Comparison of ENCODE assay signal across 12 cellular contexts in genomic region chr5:1797855-1798254, GRCh38. TPM values are rescaled to one million over a fixed set of nuclear protein-coding genes. Genes with fewer than 3 reads are reported as not detected.
DNase-seq lines count a peak whose midpoint lies in the region; ATAC-seq and TF ChIP-seq lines count a peak whose summit lies in the region.
"Had no signal": no experiment of that assay in that cellular context is flagged by ENCODE, and none has a peak within 500 bp of the region (broad histone marks: within the 10 kb centered on the region; RNA-seq: fewer than 3 reads in every experiment).

No MANE protein-coding gene starts in this region.

- H4K20me1 ChIP-seq in OCI-LY1 (ENCODE audit: insufficient read depth, low read length) = no peaks in the 10 kb centered on the region

- H3K4me3 Mint-ChIP-seq in endodermal cell = peak overlapping the region; percentile 78
- H3K4me3 Mint-ChIP-seq in stimulated activated effector memory CD8-positive, alpha-beta T cell treated with anti-CD3 and anti-CD28 coated beads, Interleukin-12 subunit alpha, Interleukin-12 subunit beta, amount 100 ng/mL, for 72 hours = peak overlapping the region; percentile 94

- no peaks in the 10 kb centered on the region for H3K27me3 ChIP-seq in OCI-LY1 (ENCODE audit: insufficient read depth, low read length)
- H3K27me3 ChIP-seq in endodermal cell (ENCODE audit: control insufficient read depth, insufficient read depth, low read length, poor library complexity, severe bottlenecking) = no peaks in the 10 kb centered on the region
- H3K27me3 ChIP-seq: ascending aorta had no signal

- no peaks in the 10 kb centered on the region for H3F3A ChIP-seq in OCI-LY1 (ENCODE audit: insufficient read depth, low read length)

- DNase-seq in activated effector memory CD4-positive, alpha-beta T cell treated with anti-CD3 and anti-CD28 coated beads, Interleukin-2, amount 50 U/mL, for 16 hours = peak; percentile 57
- no peak for DNase-seq in activated effector memory CD4-positive, alpha-beta T cell treated with Interleukin-2 at 50 U/mL for 16 hours
- DNase-seq in endodermal cell (no peak), SIG-M5 (lab: John Stamatoyannopoulos, UW) (no peak), NCI-H146 (lab: John Stamatoyannopoulos, UW) (no peak), amniotic stem cell (lab: John Stamatoyannopoulos, UW) (no peak)
- DNase-seq in stimulated activated effector memory CD8-positive, alpha-beta T cell treated with anti-CD3 and anti-CD28 coated beads, Interleukin-12 subunit alpha, Interleukin-12 subunit beta, amount 100 ng/mL, for 72 hours (ENCODE audit: low spot score in 2 of 2) = no peak
- DNase-seq: activated CD4-positive, alpha-beta T cell treated with anti-CD3 and anti-CD28 coated beads, Interleukin-2, amount 50 U/mL, for 4 hours; DMS79; GOT3 had no signal

- no peak overlapping the region for H3K9ac ChIP-seq in OCI-LY1 (ENCODE audit: low read length)
- no peak overlapping the region for H3K9ac ChIP-seq in endodermal cell (ENCODE audit: extremely low read depth, low read length, poor library complexity, severe bottlenecking)

- H3K4me1 ChIP-seq in OCI-LY1 (ENCODE audit: insufficient read depth, low read length, severe bottlenecking) (peaks cover 65% of the 10 kb centered on the region), endodermal cell (ENCODE audit: control insufficient read depth, insufficient read depth, low read length) (no peaks in the 10 kb centered on the region)

- H3K9me3 ChIP-seq in OCI-LY1 (ENCODE audit: low read length) (no peaks in the 10 kb centered on the region), endodermal cell (ENCODE audit: control insufficient read depth, low read length) (no peaks in the 10 kb centered on the region)
- H3K9me3 ChIP-seq: ascending aorta had no signal

- H3K79me2 ChIP-seq in OCI-LY1 (ENCODE audit: insufficient read depth, low read length) = peaks cover 13% of the 10 kb centered on the region

- peaks cover 22% of the 10 kb centered on the region for H3K36me3 Mint-ChIP-seq in endodermal cell (ENCODE audit: low read depth)
- H3K36me3 Mint-ChIP-seq in stimulated activated effector memory CD8-positive, alpha-beta T cell treated with anti-CD3 and anti-CD28 coated beads, Interleukin-12 subunit alpha, Interleukin-12 subunit beta, amount 100 ng/mL, for 72 hours = peaks cover 74% of the 10 kb centered on the region

- no peak overlapping the region for H3K27ac Mint-ChIP-seq in endodermal cell
- H3K27ac Mint-ChIP-seq in stimulated activated effector memory CD8-positive, alpha-beta T cell treated with anti-CD3 and anti-CD28 coated beads, Interleukin-12 subunit alpha, Interleukin-12 subunit beta, amount 100 ng/mL, for 72 hours = peak overlapping the region; percentile 95

- peak overlapping the region; percentile 33; the same call in 1 of the 2 replicates for H3K4me2 ChIP-seq in OCI-LY1 (ENCODE audit: low read length)

- H3K9me2 ChIP-seq in OCI-LY1 (ENCODE audit: low read depth, low read length) = no peaks in the 10 kb centered on the region

- H2AFZ ChIP-seq in OCI-LY1 (ENCODE audit: low read length) = no peak overlapping the region

- H3K27ac ChIP-seq in OCI-LY1 (ENCODE audit: low read depth, low read length, poor library complexity, severe bottlenecking) (no peak overlapping the region), endodermal cell (ENCODE audit: low read depth, low read length) (no peak overlapping the region)
- H3K27ac ChIP-seq: ascending aorta had no signal

- H3K4me3 ChIP-seq in OCI-LY1 (ENCODE audit: low read depth, low read length, poor library complexity, severe bottlenecking) (peak overlapping the region; percentile 6), endodermal cell (ENCODE audit: low read length) (no peak overlapping the region)

- H3K36me3 ChIP-seq in OCI-LY1 (ENCODE audit: insufficient read depth, low read length) (peaks cover 37% of the 10 kb centered on the region), endodermal cell (ENCODE audit: control insufficient read depth, insufficient read depth, low read length) (peaks cover 24% of the 10 kb centered on the region)

- H3K9me3 Mint-ChIP-seq in endodermal cell = no peaks in the 10 kb centered on the region
- no peaks in the 10 kb centered on the region for H3K9me3 Mint-ChIP-seq in stimulated activated effector memory CD8-positive, alpha-beta T cell treated with anti-CD3 and anti-CD28 coated beads, Interleukin-12 subunit alpha, Interleukin-12 subunit beta, amount 100 ng/mL, for 72 hours

- WGBS in endodermal cell (ENCODE audit: insufficient coverage in 1 of 2, insufficient read length in 1 of 2), 2 experiments = 94 to 97% methylated on average over 10 to 11 of the region's 11 CpGs

- H3K27me3 Mint-ChIP-seq in endodermal cell (ENCODE audit: insufficient read depth) = no peaks in the 10 kb centered on the region

- ATAC-seq in stimulated activated effector memory CD8-positive, alpha-beta T cell treated with anti-CD3 and anti-CD28 coated beads, Interleukin-12 subunit alpha, Interleukin-12 subunit beta, amount 100 ng/mL, for 72 hours = no peak

- TF ChIP-seq CTCF in OCI-LY1 (IDR thresholded peaks at IDR 0.05; ENCODE audit: low read length) (no peak), endodermal cell (conservative IDR thresholded peaks at IDR 0.05) (no peak)

- peaks cover 9% of the 10 kb centered on the region for H3K4me1 Mint-ChIP-seq in endodermal cell
- H3K4me1 Mint-ChIP-seq in stimulated activated effector memory CD8-positive, alpha-beta T cell treated with anti-CD3 and anti-CD28 coated beads, Interleukin-12 subunit alpha, Interleukin-12 subunit beta, amount 100 ng/mL, for 72 hours = peaks cover 71% of the 10 kb centered on the region

RNA-seq across cellular contexts. Expression of gene MRPL36, which starts 1.8 kb away (rescaled TPM):
- 10 to 100 TPM; 44.0 to 49.7 TPM for total RNA-seq in endodermal cell
- polyA plus RNA-seq in endodermal cell (2013, experiment 1 of 2) = 73.8 TPM
- 63.7 TPM for polyA plus RNA-seq in endodermal cell (2013, experiment 2 of 2)

RNA-seq across cellular contexts. Expression of gene NDUFS6, which starts 3.4 kb away (rescaled TPM):
- 10 to 100 TPM; 47.9 to 65.2 TPM for total RNA-seq in endodermal cell
- polyA plus RNA-seq in endodermal cell (2013, experiment 1 of 2) = 79.9 TPM
- polyA plus RNA-seq in endodermal cell (2013, experiment 2 of 2) = 73.3 TPM
